Comparison of ENCODE assay signal across 13 cellular contexts in genomic region chr12:70756118-70756517, GRCh38.
A peak's percentile ranks its signal among the peaks of the same experiment; 100 is the strongest.
DNase-seq lines count a peak whose midpoint lies in the region; ATAC-seq, FAIRE-seq and TF ChIP-seq lines count a peak whose summit lies in the region.
"Had no signal": no experiment of that assay in that cellular context is flagged by ENCODE, and none has a peak within 500 bp of the region (broad histone marks: within the 10 kb centered on the region; RNA-seq: fewer than 3 reads in every experiment).

No MANE protein-coding gene starts in this region.

- H3K4me3 Mint-ChIP-seq in naive thymus-derived CD8-positive, alpha-beta T cell, result no peak overlapping the region

- peaks cover 11 to 21% (median 18%) of the 10 kb centered on the region in 5 donors for H3K27me3 Mint-ChIP-seq in naive thymus-derived CD8-positive, alpha-beta T cell

- no peaks in the 10 kb centered on the region for H3K36me3 ChIP-seq in small intestine (ENCODE audit: control insufficient read depth in 2 of 2, insufficient read depth in 2 of 2, low read length in 2 of 2)

- no peak overlapping the region for H3K27ac Mint-ChIP-seq in naive thymus-derived CD8-positive, alpha-beta T cell

- H3K9me3 Mint-ChIP-seq in naive thymus-derived CD8-positive, alpha-beta T cell, result no peaks in the 10 kb centered on the region

- peak overlapping the region in 1 of 2 donors; percentile 11 for H3K27ac ChIP-seq in small intestine (ENCODE audit: low read depth in 1 of 2, low read length in 1 of 2)
- H3K27ac ChIP-seq: coronary artery had no signal

- peak; percentile 10 for DNase-seq in GM04503 (ENCODE audit: low read depth)
- peak; percentile 40 for DNase-seq in RCC 7860 (ENCODE audit: low spot score)
- peak; percentile 60 for DNase-seq in fibroblast of pulmonary artery (ENCODE audit: low read depth)
- peak; percentile 76 for DNase-seq in small intestine
- DNase-seq in DMS153 treated with DMSO at 0.1 percent for 48 hours (lab: John Stamatoyannopoulos, UW; ENCODE audit: unreplicated experiment), result no peak
- DNase-seq in activated gamma-delta T cell treated with Interleukin-2 at 50 U/mL for 16 hours, result no peak
- no peak for DNase-seq in naive thymus-derived CD8-positive, alpha-beta T cell
- DNase-seq: activated CD4-positive, alpha-beta T cell treated with anti-CD3 and anti-CD28 coated beads for 4 hours; activated naive CD4-positive, alpha-beta T cell; retina; Right ventricle myocardium superior had no signal

- H3K27me3 ChIP-seq in small intestine (ENCODE audit: control insufficient read depth in 2 of 2, insufficient read depth in 2 of 2, low read length in 2 of 2), result no peaks in the 10 kb centered on the region

- H3K9me3 ChIP-seq in small intestine (ENCODE audit: control insufficient read depth, low read depth), result no peaks in the 10 kb centered on the region

- no peaks in the 10 kb centered on the region for H3K36me3 Mint-ChIP-seq in naive thymus-derived CD8-positive, alpha-beta T cell

- TF ChIP-seq CTCF in fibroblast of pulmonary artery (IDR thresholded peaks at IDR 0.05; ENCODE audit: low read length, missing control alignments), result no peak

- FAIRE-seq in RCC 7860 (lab: Jason Lieb, UNC), result no peak
- FAIRE-seq in small intestine (lab: Jason Lieb, UNC), result no peak

- H3K4me3 ChIP-seq in fibroblast of pulmonary artery (replicated peaks; ENCODE audit: low read depth, low read length) (no peak overlapping the region), small intestine (ENCODE audit: low read depth in 1 of 2, low read length in 2 of 2) (no peak overlapping the region)
- H3K4me3 ChIP-seq: coronary artery, lung had no signal

- ATAC-seq in naive thymus-derived CD8-positive, alpha-beta T cell, result no peak

- no peaks in the 10 kb centered on the region for H3K4me1 ChIP-seq in small intestine (ENCODE audit: control insufficient read depth in 2 of 2, insufficient read depth in 1 of 2, low read depth in 1 of 2, low read length in 1 of 2)

- 7 to 33% (median 22%) methylated on average over 2 of the region's 2 CpGs for WGBS in small intestine, 3 donors

- H3K4me1 Mint-ChIP-seq in naive thymus-derived CD8-positive, alpha-beta T cell, result no peaks in the 10 kb centered on the region

- POLR2A ChIA-PET in naive thymus-derived CD8-positive, alpha-beta T cell (lab: Charles Lee), result no interaction called here

Comparison
In these comparisons a context has a peak if more than half of its experiments do, and no peak if none do; other contexts are left out.
1. DNase-seq: peak in GM04503 (single experiment), RCC 7860 (single experiment), fibroblast of pulmonary artery (single experiment) and small intestine (single experiment); none in DMS153 treated with DMSO at 0.1 percent for 48 hours (single experiment), activated gamma-delta T cell treated with Interleukin-2 at 50 U/mL for 16 hours (single experiment) and naive thymus-derived CD8-positive, alpha-beta T cell (0 of 10).